ENCODE assay signal across 8 cellular contexts in the genomic region with DNA sequence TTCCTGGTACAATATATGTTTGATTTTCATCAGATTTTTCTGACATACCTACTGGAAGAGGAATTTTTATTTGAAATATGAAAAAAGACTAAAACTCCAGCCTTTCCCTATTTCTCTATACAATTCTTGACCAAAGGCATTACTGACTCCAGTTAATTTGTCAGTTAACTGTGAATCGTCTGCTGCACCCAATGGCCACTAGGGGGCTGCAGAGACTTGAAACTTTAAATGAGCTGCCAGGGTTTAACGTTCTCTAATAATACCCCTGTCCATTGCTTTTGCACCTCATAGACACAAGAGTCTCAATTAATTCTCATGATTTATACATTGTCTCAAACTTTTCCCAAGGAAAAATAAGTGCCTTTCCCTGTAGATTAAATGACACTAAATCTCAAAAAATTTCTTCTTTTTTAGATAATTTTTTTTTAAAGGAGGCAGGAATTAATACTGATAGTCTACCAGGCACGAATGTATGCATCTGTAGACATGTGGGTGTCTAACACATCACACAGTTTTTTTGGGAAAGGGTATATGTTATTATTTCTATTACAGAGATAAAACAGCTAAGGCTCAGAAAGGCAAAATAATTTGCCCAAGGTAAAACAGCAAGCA. TPM values are rescaled to one million over a fixed set of nuclear protein-coding genes. Genes with fewer than 3 reads are reported as not detected.
DNase-seq lines count a peak whose midpoint lies in the region; ATAC-seq and TF ChIP-seq lines count a peak whose summit lies in the region.

No MANE protein-coding gene starts in this region.

- H3K36me3 ChIP-seq in tibial nerve, result no peaks in the 10 kb centered on the region

- no peak overlapping the region for H3K4me3 ChIP-seq in tibial nerve

- no peak overlapping the region for H3K27ac Mint-ChIP-seq in activated CD4-positive, alpha-beta T cell treated with anti-CD3 and anti-CD28 coated beads, Interleukin-2, amount 10 ng/mL, durations not matched to agents 24 days and 14 days
- H3K27ac Mint-ChIP-seq in effector memory CD8-positive, alpha-beta T cell, result no peak overlapping the region

- ATAC-seq in effector memory CD8-positive, alpha-beta T cell (replicated peaks), result peak; percentile 29
- ATAC-seq in HG02571 (IDR thresholded peaks at IDR 0.05; ENCODE audit: unreplicated experiment), result no peak

- H3K27ac ChIP-seq in tibial nerve, result no peak overlapping the region

- H3K4me1 Mint-ChIP-seq in activated CD4-positive, alpha-beta T cell treated with anti-CD3 and anti-CD28 coated beads, Interleukin-2, amount 10 ng/mL, durations not matched to agents 24 days and 14 days, result no peaks in the 10 kb centered on the region
- H3K4me1 Mint-ChIP-seq in effector memory CD8-positive, alpha-beta T cell (ENCODE audit: low read depth in 2 of 2), result peaks cover 2 to 7% of the 10 kb centered on the region in 2 donors

- H3K9me3 ChIP-seq in tibial nerve, result no peaks in the 10 kb centered on the region

- TF ChIP-seq POLR2A in tibial nerve (IDR thresholded peaks at IDR 0.05), result no peak

- no peaks in the 10 kb centered on the region for H3K36me3 Mint-ChIP-seq in activated CD4-positive, alpha-beta T cell treated with anti-CD3 and anti-CD28 coated beads, Interleukin-2, amount 10 ng/mL, durations not matched to agents 24 days and 14 days (ENCODE audit: low read depth)
- no peaks in the 10 kb centered on the region for H3K36me3 Mint-ChIP-seq in effector memory CD8-positive, alpha-beta T cell (ENCODE audit: insufficient read depth)

- WGBS in tibial nerve, 2 donors, result 20 to 29% methylated on average over 3 of the region's 3 CpGs

- intact Hi-C loops in activated CD4-positive, alpha-beta T cell treated with anti-CD3 and anti-CD28 coated beads, Interleukin-2, amount 10 ng/mL, durations not matched to agents 24 days and 14 days (cut with micrococcal nuclease), result loop anchor here (1.0 to 10.0 kb wide), 2 partner anchors 149 to 628 kb away; no protein-coding TSS in a partner anchor

- peak; percentile 64 for DNase-seq in D341Med (ENCODE audit: low spot score)
- peak; percentile 60 for DNase-seq in HCEC 1CT
- DNase-seq in NCI-H2196 treated with DMSO at 0.1 percent for 48 hours (lab: John Stamatoyannopoulos, UW; ENCODE audit: unreplicated experiment), result peak; percentile 35
- DNase-seq in activated CD4-positive, alpha-beta T cell treated with anti-CD3 and anti-CD28 coated beads, Interleukin-2, amount 10 ng/mL, durations not matched to agents 24 days and 14 days, result peak; percentile 81
- DNase-seq in effector memory CD8-positive, alpha-beta T cell, result peak in 1 of 3 experiments; percentile 14
- DNase-seq in midbrain (lab: John Stamatoyannopoulos, UW), result peak; percentile 86
- peak; percentile 40 to 65 for DNase-seq in tibial nerve (ENCODE audit: low spot score in 2 of 2)

- TF ChIP-seq EP300 in tibial nerve (IDR thresholded peaks at IDR 0.05), result no peak

- peaks cover 0 to 39% of the 10 kb centered on the region in 2 donors for H3K27me3 ChIP-seq in tibial nerve

- TF ChIP-seq CTCF in tibial nerve (IDR thresholded peaks at IDR 0.05), result peak; percentile 69 to 92 (median 82)

- no peak overlapping the region for H3K4me3 Mint-ChIP-seq in activated CD4-positive, alpha-beta T cell treated with anti-CD3 and anti-CD28 coated beads, Interleukin-2, amount 10 ng/mL, durations not matched to agents 24 days and 14 days
- no peak overlapping the region for H3K4me3 Mint-ChIP-seq in effector memory CD8-positive, alpha-beta T cell

- H3K9me3 Mint-ChIP-seq in activated CD4-positive, alpha-beta T cell treated with anti-CD3 and anti-CD28 coated beads, Interleukin-2, amount 10 ng/mL, durations not matched to agents 24 days and 14 days, result no peaks in the 10 kb centered on the region
- no peaks in the 10 kb centered on the region for H3K9me3 Mint-ChIP-seq in effector memory CD8-positive, alpha-beta T cell

- peaks cover 41% of the 10 kb centered on the region for H3K27me3 Mint-ChIP-seq in activated CD4-positive, alpha-beta T cell treated with anti-CD3 and anti-CD28 coated beads, Interleukin-2, amount 10 ng/mL, durations not matched to agents 24 days and 14 days
- H3K27me3 Mint-ChIP-seq in effector memory CD8-positive, alpha-beta T cell, result peaks cover 57 to 68% of the 10 kb centered on the region in 2 donors

- peaks cover 0 to 34% (median 10%) of the 10 kb centered on the region in 4 donors for H3K4me1 ChIP-seq in tibial nerve

RNA-seq across cellular contexts. Expression of a gene that starts 1.8 kb away (rescaled TPM):
- not detected in 2 replicates for total RNA-seq in activated CD4-positive, alpha-beta T cell treated with anti-CD3 and anti-CD28 coated beads, Interleukin-2, amount 10 ng/mL, durations not matched to agents 24 days and 14 days
- 1 to 10 TPM in 1 of 4 donors, under 1 TPM in 3; 0.39 to 4.8 (median 0.66) TPM for total RNA-seq in tibial nerve
